Comparison of ENCODE assay signal across 10 cellular contexts in the genomic region with DNA sequence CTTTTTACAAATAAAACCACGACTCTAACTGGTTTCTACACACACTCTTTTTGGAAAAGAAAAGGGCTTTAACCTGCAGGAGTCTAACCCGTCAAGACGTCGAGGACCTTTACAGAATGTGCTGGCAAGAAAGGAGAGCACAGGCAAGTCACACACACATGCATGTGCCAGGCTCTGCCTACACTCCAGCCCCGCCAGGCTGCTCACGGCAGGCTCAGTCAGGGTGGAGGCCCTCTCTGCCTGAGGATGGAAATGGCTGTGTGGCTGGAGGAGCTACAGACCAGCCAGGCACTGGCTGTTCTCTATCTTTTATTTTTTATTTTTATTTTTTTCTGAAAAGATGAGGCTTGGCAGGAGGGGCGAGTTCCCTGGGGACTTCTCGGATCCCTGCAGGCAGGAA. TPM values are rescaled to one million over a fixed set of nuclear protein-coding genes. Genes with fewer than 3 reads are reported as not detected.
A peak's percentile ranks its signal among the peaks of the same experiment; 100 is the strongest.
DNase-seq lines count a peak whose midpoint lies in the region; ATAC-seq and TF ChIP-seq lines count a peak whose summit lies in the region.
"Had no signal": no experiment of that assay in that cellular context is flagged by ENCODE, and none has a peak within 500 bp of the region (broad histone marks: within the 10 kb centered on the region; RNA-seq: fewer than 3 reads in every experiment).

No MANE protein-coding gene starts in this region.

- peaks cover 63% of the 10 kb centered on the region for H3K27me3 Mint-ChIP-seq in neural progenitor cell (ENCODE audit: insufficient read depth, low read depth)

- peak overlapping the region; percentile 71 for H3K4me3 Mint-ChIP-seq in neural progenitor cell

- H3K27ac Mint-ChIP-seq in neural progenitor cell, result no peak overlapping the region

- ATAC-seq in GM19463 (IDR thresholded peaks at IDR 0.05; ENCODE audit: unreplicated experiment), result no peak
- ATAC-seq in GM18868 (IDR thresholded peaks at IDR 0.05; ENCODE audit: unreplicated experiment), result no peak

- H3K27ac ChIP-seq in BLaER1 treated with 17β-estradiol and CSF1 and Interleukin-3, amounts not matched to agents 10 nM and 100 nM, result no peak overlapping the region
- H3K27ac ChIP-seq in HUES64 (ENCODE audit: low read depth, low read length) (no peak overlapping the region), ectodermal cell (ENCODE audit: insufficient read depth, low read depth, low read length, poor library complexity, severe bottlenecking) (no peak overlapping the region), neural progenitor cell (no peak overlapping the region)

- H3K4me2 ChIP-seq in BLaER1 treated with 17β-estradiol and CSF1 and Interleukin-3, amounts not matched to agents 10 nM and 100 nM, result peak overlapping the region in 10 of 11 experiments; percentile 7 to 58 (median 40); a peak in 13 of 22 replicates
- peak overlapping the region; percentile 85 for H3K4me2 ChIP-seq in neural progenitor cell

- H3K9me3 ChIP-seq in BLaER1 treated with 17β-estradiol and CSF1 and Interleukin-3, amounts not matched to agents 10 nM and 100 nM (replicated peaks in 1 of 11), result no peaks in the 10 kb centered on the region; a peak in 2 of 22 replicates
- H3K9me3 ChIP-seq in HUES64 (ENCODE audit: insufficient read depth, low read depth, low read length) (no peaks in the 10 kb centered on the region), ectodermal cell (ENCODE audit: control insufficient read depth, low read length) (no peaks in the 10 kb centered on the region), neural progenitor cell (ENCODE audit: low read depth) (no peaks in the 10 kb centered on the region)

- H3K4me1 Mint-ChIP-seq in neural progenitor cell, result peaks cover 57% of the 10 kb centered on the region

- H3K9me3 Mint-ChIP-seq in neural progenitor cell, result no peaks in the 10 kb centered on the region

- H3K9ac ChIP-seq in BLaER1 treated with 17β-estradiol and CSF1 and Interleukin-3, amounts not matched to agents 10 nM and 100 nM, result no peak overlapping the region
- no peak overlapping the region for H3K9ac ChIP-seq in HUES64 (ENCODE audit: low read depth, low read length)
- no peak overlapping the region for H3K9ac ChIP-seq in neural progenitor cell

- peaks cover 38% of the 10 kb centered on the region for H3K79me2 ChIP-seq in neural progenitor cell (ENCODE audit: low read depth)

- WGBS in HUES64, result 10% methylated on average over 8 of the region's 8 CpGs
- 11 to 13% methylated on average over 8 of the region's 8 CpGs for WGBS in ectodermal cell, 2 experiments

- no peak overlapping the region for H2AFZ ChIP-seq in neural progenitor cell (replicated peaks)

- peaks cover 82% of the 10 kb centered on the region for H3F3A ChIP-seq in neural progenitor cell (ENCODE audit: low read depth)

- DNase-seq in neural progenitor cell (ENCODE audit: low spot score) (peak; percentile 44), KG1 (lab: John Stamatoyannopoulos, UW) (no peak), mesenteric fat pad (ENCODE audit: low spot score) (no peak)

- H3K4me3 ChIP-seq in BLaER1 treated with 17β-estradiol and CSF1 and Interleukin-3, amounts not matched to agents 10 nM and 100 nM, result peak overlapping the region in 6 of 10 experiments; percentile 15 to 34 (median 28); a peak in 4 of 20 replicates
- H3K4me3 ChIP-seq in HUES64 (ENCODE audit: low read length) (peak overlapping the region; percentile 44), ectodermal cell (ENCODE audit: insufficient read depth, low read depth, low read length) (peak overlapping the region; percentile 21), neural progenitor cell (peak overlapping the region; percentile 48)

- H3K36me3 Mint-ChIP-seq in neural progenitor cell, result peaks cover 2% of the 10 kb centered on the region

- TF ChIP-seq CTCF in neural progenitor cell (IDR thresholded peaks at IDR 0.05), result no peak

- H4K20me1 ChIP-seq in BLaER1 treated with 17β-estradiol and CSF1 and Interleukin-3, amounts not matched to agents 10 nM and 100 nM, result peaks cover 0 to 76% (median 20%) of the 10 kb centered on the region in 11 experiments; a peak in 13 of 22 replicates
- peaks cover 54% of the 10 kb centered on the region for H4K20me1 ChIP-seq in neural progenitor cell (ENCODE audit: low read depth)

- peaks cover 0 to 12% (median 7%) of the 10 kb centered on the region in 10 experiments; a peak in 11 of 20 replicates for H3K4me1 ChIP-seq in BLaER1 treated with 17β-estradiol and CSF1 and Interleukin-3, amounts not matched to agents 10 nM and 100 nM
- H3K4me1 ChIP-seq in HUES64 (ENCODE audit: insufficient read depth, low read length), result peaks cover 40% of the 10 kb centered on the region
- H3K4me1 ChIP-seq in ectodermal cell (ENCODE audit: control insufficient read depth, insufficient read depth, low read length), result peaks cover 37% of the 10 kb centered on the region
- peaks cover 86% of the 10 kb centered on the region for H3K4me1 ChIP-seq in neural progenitor cell

- H3K36me3 ChIP-seq in BLaER1 treated with 17β-estradiol and CSF1 and Interleukin-3, amounts not matched to agents 10 nM and 100 nM, result no peaks in the 10 kb centered on the region
- H3K36me3 ChIP-seq in HUES64 (ENCODE audit: insufficient read depth, low read length) (peaks cover 5% of the 10 kb centered on the region; the same call in 1 of the 2 replicates), ectodermal cell (ENCODE audit: control insufficient read depth, insufficient read depth, low read length) (no peaks in the 10 kb centered on the region), neural progenitor cell (no peaks in the 10 kb centered on the region)

- H3K27me3 ChIP-seq in BLaER1 treated with 17β-estradiol and CSF1 and Interleukin-3, amounts not matched to agents 10 nM and 100 nM, result peaks cover 91 to 100% (median 95%) of the 10 kb centered on the region in 11 experiments
- H3K27me3 ChIP-seq in HUES64 (ENCODE audit: insufficient read depth, low read length) (peaks cover 100% of the 10 kb centered on the region), ectodermal cell (ENCODE audit: control insufficient read depth, insufficient read depth, low read length, poor library complexity, severe bottlenecking) (peaks cover 100% of the 10 kb centered on the region), neural progenitor cell (peaks cover 75% of the 10 kb centered on the region)

RNA-seq across cellular contexts. Expression of a gene that starts 10.2 kb away (rescaled TPM):
- 0.25 TPM for polyA plus RNA-seq in HUES64 (2013, experiment 1 of 2)
- polyA plus RNA-seq in HUES64 (2013, experiment 2 of 2), result not detected
- 1.3 TPM for polyA plus RNA-seq in ectodermal cell (2013, experiment 1 of 4)
- 3.5 TPM for polyA plus RNA-seq in ectodermal cell (2013, experiment 2 of 4)
- 2.4 TPM for polyA plus RNA-seq in ectodermal cell (2013, experiment 3 of 4)
- polyA plus RNA-seq in ectodermal cell (2013, experiment 4 of 4), result 4.5 TPM
- total RNA-seq in neural progenitor cell (ENCODE audit: low replicate concordance) (14.5 and 28.8 TPM in 2 replicates), mesenteric fat pad (not detected)
- total RNA-seq: SK-MEL-5 had no signal
- polyA plus RNA-seq: small intestine had no signal

RNA-seq across cellular contexts. Expression of a gene that starts 57.5 kb away (rescaled TPM):
- polyA plus RNA-seq in HUES64 (2013, experiment 1 of 2), result 0.25 TPM
- polyA plus RNA-seq in HUES64 (2013, experiment 2 of 2), result 0.32 TPM
- 0.76 TPM for polyA plus RNA-seq in ectodermal cell (2013, experiment 1 of 4)
- polyA plus RNA-seq in ectodermal cell (2013, experiment 2 of 4), result 0.57 TPM
- polyA plus RNA-seq in ectodermal cell (2013, experiment 3 of 4), result 0.48 TPM
- polyA plus RNA-seq in ectodermal cell (2013, experiment 4 of 4), result 1.2 TPM
- total RNA-seq in neural progenitor cell (ENCODE audit: low replicate concordance) (0.12 TPM in 1 of 2 replicates, not detected in the other), mesenteric fat pad (2.3 TPM)
- total RNA-seq: SK-MEL-5 had no signal

Comparison
In these comparisons a context has a peak if more than half of its experiments do, and no peak if none do; other contexts are left out.
1. RNA of a gene that starts 10.2 kb away (total RNA-seq): 14.5 to 28.8 TPM in neural progenitor cell; not detected in mesenteric fat pad (single experiment); every median in the first group is over 10 times any median in the second.
2. Peak in every context shown above with its lines, with median percentiles within 50 percentile points of each other: H3K4me3 ChIP-seq.